Comparison of ENCODE assay signal across 33 cellular contexts in the genomic region with DNA sequence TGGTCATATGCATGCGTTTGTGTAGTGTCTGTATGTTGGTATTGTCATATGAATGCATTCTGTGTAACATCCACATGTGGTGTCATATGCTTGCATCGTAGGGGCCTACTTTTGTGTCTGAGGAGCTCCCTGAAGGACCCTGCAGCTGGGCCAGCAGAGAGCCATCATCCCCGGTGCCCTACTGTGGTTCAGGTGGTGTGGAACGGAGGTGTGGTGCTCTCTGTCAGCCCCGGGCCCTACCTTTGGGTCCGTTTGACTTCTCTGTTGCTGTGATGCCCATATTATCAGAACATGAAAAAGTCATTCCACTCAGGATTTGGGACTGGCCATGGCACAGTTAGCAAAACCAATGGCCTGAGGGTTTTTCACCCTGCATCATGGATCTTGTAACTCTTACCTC.
"Had no signal": no experiment of that assay in that cellular context is flagged by ENCODE, and none has a peak within 500 bp of the region (broad histone marks: within the 10 kb centered on the region; RNA-seq: fewer than 3 reads in every experiment).

No MANE protein-coding gene starts in this region.

- H3K27ac Mint-ChIP-seq: activated B cell treated with CpG ODN at 0.5 μM for 24 hours; activated CD4-positive, alpha-beta memory T cell treated with anti-CD3 and anti-CD28 coated beads, Interleukin-2, amount 10 ng/mL, durations not matched to agents 7 days and 5 days; activated CD4-positive, alpha-beta T cell treated with anti-CD3 and anti-CD28 coated beads, Interleukin-2, amount 10 ng/mL, durations not matched to agents 7 days and 5 days; activated CD8-positive, alpha-beta memory T cell treated with anti-CD3 and anti-CD28 coated beads, Interleukin-2, amount 10 ng/mL, durations not matched to agents 7 days and 5 days; activated CD8-positive, alpha-beta T cell treated with anti-CD3 and anti-CD28 coated beads, Interleukin-2, amount 10 ng/mL, durations not matched to agents 7 days and 5 days; activated naive CD4-positive, alpha-beta T cell treated with anti-CD3 and anti-CD28 coated beads, Interleukin-2, amount 10 ng/mL, durations not matched to agents 7 days and 5 days; activated naive CD4-positive, alpha-beta T cell treated with anti-CD3 and anti-CD28 coated beads, Interleukin-2, amount 50 U/mL, for 24 hours; activated naive CD8-positive, alpha-beta T cell; activated naive CD8-positive, alpha-beta T cell treated with anti-CD3 and anti-CD28 coated beads, Interleukin-2, amount 10 ng/mL, durations not matched to agents 7 days and 5 days; activated naive CD8-positive, alpha-beta T cell treated with anti-CD3 and anti-CD28 coated beads, Interleukin-2, amount 50 U/mL, for 24 hours; activated T-cell treated with anti-CD3 and anti-CD28 coated beads, Interleukin-2, amount 50 U/mL, for 24 hours; activated T-helper 2 cell treated with anti-CD3 and anti-CD28 coated beads, Interferon-gamma antibody, Interleukin-2, Interleukin-4, amounts not matched to agents 10 μg/mL and 5 μg/mL and 100 μg/mL, durations not matched to agents 14 hours and 24 hours and 36 hours; brain; T-helper 1 cell treated with Interleukin-12 subunit alpha and Interleukin-12 subunit beta and Interleukin-4 antibody, amounts not matched to agents 30 μg/mL and 1 μg/mL, for 36 hours; T-helper 2 cell treated with Interferon-gamma antibody and Interleukin-4, amounts not matched to agents 5 μg/mL and 100 μg/mL, for 36 hours had no signal

- H3K4me1 ChIP-seq: ascending aorta had no signal

- DNase-seq: activated B cell treated with CpG ODN at 0.5 μM for 24 hours; activated CD4-positive, alpha-beta memory T cell treated with anti-CD3 and anti-CD28 coated beads, Interleukin-2, amount 10 ng/mL, durations not matched to agents 7 days and 5 days; activated CD4-positive, alpha-beta T cell treated with anti-CD3 and anti-CD28 coated beads for 48 hours; activated CD4-positive, alpha-beta T cell treated with anti-CD3 and anti-CD28 coated beads, Interleukin-2, amount 10 ng/mL, durations not matched to agents 7 days and 5 days; activated CD4-positive, alpha-beta T cell treated with anti-CD3 and anti-CD28 coated beads, Interleukin-2, amount 50 U/mL, for 48 hours; activated CD4-positive, CD25-positive, alpha-beta regulatory T cell treated with anti-CD3 and anti-CD28 coated beads, Interleukin-2, amount 50 U/mL, for 72 hours; activated CD8-positive, alpha-beta memory T cell treated with anti-CD3 and anti-CD28 coated beads for 24 hours; activated CD8-positive, alpha-beta memory T cell treated with anti-CD3 and anti-CD28 coated beads, Interleukin-2, amount 10 ng/mL, durations not matched to agents 7 days and 5 days; activated CD8-positive, alpha-beta memory T cell treated with anti-CD3 and anti-CD28 coated beads, Interleukin-2, amount 50 U/mL, for 48 hours; activated CD8-positive, alpha-beta T cell treated with anti-CD3 and anti-CD28 coated beads, Interleukin-2, amount 10 ng/mL, durations not matched to agents 7 days and 5 days; activated effector memory CD4-positive, alpha-beta T cell treated with Interleukin-2 at 50 U/mL for 16 hours; activated gamma-delta T cell; activated naive CD4-positive, alpha-beta T cell treated with anti-CD3 and anti-CD28 coated beads, Interleukin-2, amount 10 ng/mL, durations not matched to agents 7 days and 5 days; activated naive CD4-positive, alpha-beta T cell treated with Interleukin-2 at 50 U/mL for 16 hours; activated naive CD8-positive, alpha-beta T cell treated with anti-CD3 and anti-CD28 coated beads, Interleukin-2, amount 10 ng/mL, durations not matched to agents 7 days and 5 days; activated naive CD8-positive, alpha-beta T cell treated with anti-CD3 and anti-CD28 coated beads, Interleukin-2, amount 50 U/mL, for 24 hours; activated T-cell treated with anti-CD3 and anti-CD28 coated beads, Interleukin-2, amount 50 U/mL, for 24 hours; activated T-cell treated with anti-CD3 and anti-CD28 coated beads, Interleukin-2, amount 50 U/mL, for 48 hours; amygdala; anterior cingulate cortex; central memory CD4-positive, alpha-beta T cell; T-helper 1 cell; T-helper 2 cell; T-helper 9 cell had no signal

- ATAC-seq: activated CD8-positive, alpha-beta memory T cell treated with anti-CD3 and anti-CD28 coated beads, Interleukin-2, amount 10 ng/mL, durations not matched to agents 7 days and 5 days; activated CD8-positive, alpha-beta T cell treated with anti-CD3 and anti-CD28 coated beads, Interleukin-2, amount 10 ng/mL, durations not matched to agents 7 days and 5 days; activated naive CD8-positive, alpha-beta T cell treated with anti-CD3 and anti-CD28 coated beads, Interleukin-2, amount 50 U/mL, for 24 hours had no signal

- H3K27me3 ChIP-seq: ascending aorta, cardiac muscle cell had no signal

- H3K9me3 Mint-ChIP-seq: activated B cell treated with CpG ODN at 0.5 μM for 24 hours; activated naive CD4-positive, alpha-beta T cell treated with anti-CD3 and anti-CD28 coated beads, Interleukin-2, amount 10 ng/mL, durations not matched to agents 7 days and 5 days; activated naive CD4-positive, alpha-beta T cell treated with anti-CD3 and anti-CD28 coated beads, Interleukin-2, amount 50 U/mL, for 24 hours; activated naive CD8-positive, alpha-beta T cell treated with anti-CD3 and anti-CD28 coated beads, Interleukin-2, amount 10 ng/mL, durations not matched to agents 7 days and 5 days; activated naive CD8-positive, alpha-beta T cell treated with anti-CD3 and anti-CD28 coated beads, Interleukin-2, amount 50 U/mL, for 24 hours; activated T-cell treated with anti-CD3 and anti-CD28 coated beads, Interleukin-2, amount 50 U/mL, for 24 hours; activated T-helper 2 cell treated with anti-CD3 and anti-CD28 coated beads, Interferon-gamma antibody, Interleukin-2, Interleukin-4, amounts not matched to agents 10 μg/mL and 5 μg/mL and 100 μg/mL, durations not matched to agents 14 hours and 24 hours and 36 hours; T-helper 1 cell treated with Interleukin-12 subunit alpha and Interleukin-12 subunit beta and Interleukin-4 antibody, amounts not matched to agents 30 μg/mL and 1 μg/mL, for 36 hours; T-helper 2 cell treated with Interferon-gamma antibody and Interleukin-4, amounts not matched to agents 5 μg/mL and 100 μg/mL, for 36 hours had no signal

- H3K4me1 Mint-ChIP-seq: activated CD4-positive, alpha-beta memory T cell treated with anti-CD3 and anti-CD28 coated beads, Interleukin-2, amount 10 ng/mL, durations not matched to agents 7 days and 5 days; activated CD4-positive, alpha-beta T cell treated with anti-CD3 and anti-CD28 coated beads, Interleukin-2, amount 10 ng/mL, durations not matched to agents 7 days and 5 days; activated CD8-positive, alpha-beta memory T cell treated with anti-CD3 and anti-CD28 coated beads, Interleukin-2, amount 10 ng/mL, durations not matched to agents 7 days and 5 days; activated naive CD4-positive, alpha-beta T cell treated with anti-CD3 and anti-CD28 coated beads, Interleukin-2, amount 10 ng/mL, durations not matched to agents 7 days and 5 days; activated naive CD4-positive, alpha-beta T cell treated with anti-CD3 and anti-CD28 coated beads, Interleukin-2, amount 50 U/mL, for 24 hours; activated naive CD8-positive, alpha-beta T cell treated with anti-CD3 and anti-CD28 coated beads, Interleukin-2, amount 10 ng/mL, durations not matched to agents 7 days and 5 days; activated naive CD8-positive, alpha-beta T cell treated with anti-CD3 and anti-CD28 coated beads, Interleukin-2, amount 50 U/mL, for 24 hours had no signal

- H3K27ac ChIP-seq: ascending aorta, cardiac muscle cell, VCaP had no signal

- H3K36me3 Mint-ChIP-seq: activated CD8-positive, alpha-beta memory T cell treated with anti-CD3 and anti-CD28 coated beads, Interleukin-2, amount 10 ng/mL, durations not matched to agents 7 days and 5 days; activated naive CD4-positive, alpha-beta T cell treated with anti-CD3 and anti-CD28 coated beads, Interleukin-2, amount 10 ng/mL, durations not matched to agents 7 days and 5 days; activated naive CD4-positive, alpha-beta T cell treated with anti-CD3 and anti-CD28 coated beads, Interleukin-2, amount 50 U/mL, for 24 hours; activated naive CD8-positive, alpha-beta T cell; activated naive CD8-positive, alpha-beta T cell treated with anti-CD3 and anti-CD28 coated beads, Interleukin-2, amount 10 ng/mL, durations not matched to agents 7 days and 5 days; brain had no signal

- H3K4me3 ChIP-seq: ascending aorta, cardiac muscle cell had no signal

- H3K9me3 ChIP-seq: ascending aorta had no signal

- H3K4me3 Mint-ChIP-seq: activated B cell treated with CpG ODN at 0.5 μM for 24 hours; activated CD4-positive, alpha-beta memory T cell treated with anti-CD3 and anti-CD28 coated beads, Interleukin-2, amount 10 ng/mL, durations not matched to agents 7 days and 5 days; activated CD4-positive, alpha-beta T cell treated with anti-CD3 and anti-CD28 coated beads, Interleukin-2, amount 10 ng/mL, durations not matched to agents 7 days and 5 days; activated CD8-positive, alpha-beta memory T cell treated with anti-CD3 and anti-CD28 coated beads, Interleukin-2, amount 10 ng/mL, durations not matched to agents 7 days and 5 days; activated CD8-positive, alpha-beta T cell treated with anti-CD3 and anti-CD28 coated beads, Interleukin-2, amount 10 ng/mL, durations not matched to agents 7 days and 5 days; activated naive CD4-positive, alpha-beta T cell treated with anti-CD3 and anti-CD28 coated beads, Interleukin-2, amount 10 ng/mL, durations not matched to agents 7 days and 5 days; activated naive CD4-positive, alpha-beta T cell treated with anti-CD3 and anti-CD28 coated beads, Interleukin-2, amount 50 U/mL, for 24 hours; activated naive CD8-positive, alpha-beta T cell; activated naive CD8-positive, alpha-beta T cell treated with anti-CD3 and anti-CD28 coated beads, Interleukin-2, amount 10 ng/mL, durations not matched to agents 7 days and 5 days; activated naive CD8-positive, alpha-beta T cell treated with anti-CD3 and anti-CD28 coated beads, Interleukin-2, amount 50 U/mL, for 24 hours; activated T-cell treated with anti-CD3 and anti-CD28 coated beads, Interleukin-2, amount 50 U/mL, for 24 hours; brain; T-helper 1 cell treated with Interleukin-12 subunit alpha and Interleukin-12 subunit beta and Interleukin-4 antibody, amounts not matched to agents 30 μg/mL and 1 μg/mL, for 36 hours; T-helper 2 cell treated with Interferon-gamma antibody and Interleukin-4, amounts not matched to agents 5 μg/mL and 100 μg/mL, for 36 hours had no signal

- H3K27me3 Mint-ChIP-seq: activated CD4-positive, alpha-beta memory T cell treated with anti-CD3 and anti-CD28 coated beads, Interleukin-2, amount 10 ng/mL, durations not matched to agents 7 days and 5 days; activated CD8-positive, alpha-beta memory T cell treated with anti-CD3 and anti-CD28 coated beads, Interleukin-2, amount 10 ng/mL, durations not matched to agents 7 days and 5 days; activated naive CD4-positive, alpha-beta T cell treated with anti-CD3 and anti-CD28 coated beads, Interleukin-2, amount 10 ng/mL, durations not matched to agents 7 days and 5 days; activated naive CD8-positive, alpha-beta T cell; activated naive CD8-positive, alpha-beta T cell treated with anti-CD3 and anti-CD28 coated beads, Interleukin-2, amount 50 U/mL, for 24 hours had no signal

- H3K36me3 ChIP-seq: ascending aorta, cardiac muscle cell had no signal
